In the genomic region with DNA sequence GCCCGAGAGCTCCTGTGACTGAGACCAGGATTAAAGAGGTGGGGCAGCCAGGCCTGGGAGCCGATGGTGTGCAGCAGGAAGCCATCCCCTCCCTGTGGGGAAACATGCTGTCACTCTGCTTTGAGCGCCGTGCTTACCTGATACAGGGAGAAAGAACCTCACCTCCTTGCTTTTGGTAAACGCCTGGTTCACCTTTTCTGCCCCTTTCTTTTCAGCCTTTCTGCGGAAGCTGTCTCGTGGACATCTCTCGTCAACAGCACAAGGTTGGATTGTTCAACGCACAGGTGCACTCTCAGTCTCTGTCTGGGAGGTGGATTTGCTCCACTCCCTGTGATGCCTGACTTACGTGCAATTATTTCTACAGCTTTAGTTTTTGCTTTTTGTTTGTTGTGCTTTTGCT, we compare ENCODE assay signal across 23 cellular contexts. TPM values are rescaled to one million over a fixed set of nuclear protein-coding genes. Genes with fewer than 3 reads are reported as not detected.
"Had no signal": no experiment of that assay in that cellular context is flagged by ENCODE, and none has a peak within 500 bp of the region (broad histone marks: within the 10 kb centered on the region; RNA-seq: fewer than 3 reads in every experiment).

No MANE protein-coding gene starts in this region.

- H3K36me3 Mint-ChIP-seq: naive thymus-derived CD4-positive, alpha-beta T cell had no signal

- ATAC-seq: foreskin keratinocyte; left lung; naive thymus-derived CD4-positive, alpha-beta T cell had no signal

- H3K9me3 Mint-ChIP-seq: activated T-cell treated with anti-CD3 and anti-CD28 coated beads, Interleukin-2, amount 50 U/mL, for 24 hours; activated T-helper 2 cell treated with anti-CD3 and anti-CD28 coated beads, Interferon-gamma antibody, Interleukin-2, Interleukin-4, amounts not matched to agents 10 μg/mL and 5 μg/mL and 100 μg/mL, durations not matched to agents 14 hours and 24 hours and 36 hours; dendritic cell treated with granulocyte-macrophage colony-stimulating factor and Interleukin-4, amounts not matched to agents 40 ng/mL and 50 ng/mL, for 4 days; neural crest cell; stimulated activated naive CD8-positive, alpha-beta T cell treated with anti-CD3 and anti-CD28 coated beads, Interleukin-15, Interleukin-2, amounts not matched to agents 100 ng/mL and 50 ng/mL, for 24 hours had no signal

- H3K36me3 ChIP-seq: left lung, tibial artery had no signal

- FAIRE-seq: kidney had no signal

- H3K9me3 ChIP-seq: left lung, tibial artery had no signal

- H3K27ac Mint-ChIP-seq: activated T-cell treated with anti-CD3 and anti-CD28 coated beads, Interleukin-2, amount 50 U/mL, for 24 hours; activated T-helper 2 cell treated with anti-CD3 and anti-CD28 coated beads, Interferon-gamma antibody, Interleukin-2, Interleukin-4, amounts not matched to agents 10 μg/mL and 5 μg/mL and 100 μg/mL, durations not matched to agents 14 hours and 24 hours and 36 hours; stimulated activated naive CD8-positive, alpha-beta T cell treated with anti-CD3 and anti-CD28 coated beads, Interleukin-15, Interleukin-2, amounts not matched to agents 100 ng/mL and 50 ng/mL, for 24 hours had no signal

- H3K4me1 ChIP-seq: foreskin keratinocyte had no signal

- H3K4me3 ChIP-seq: left lung, tibial artery had no signal

- DNase-seq: activated CD4-positive, alpha-beta T cell treated with anti-CD3 and anti-CD28 coated beads, Interleukin-2, amount 50 U/mL, for 1 hour; activated CD4-positive, CD25-positive, alpha-beta regulatory T cell; activated CD8-positive, alpha-beta memory T cell treated with anti-CD3 and anti-CD28 coated beads for 24 hours; activated CD8-positive, alpha-beta memory T cell treated with anti-CD3 and anti-CD28 coated beads, Interleukin-2, amount 50 U/mL, for 4 hours; activated naive CD4-positive, alpha-beta T cell treated with Interleukin-2 at 50 U/mL for 16 hours; activated T-cell treated with anti-CD3 and anti-CD28 coated beads, Interleukin-2, amount 50 U/mL, for 24 hours; amygdala; effector CD8-positive, alpha-beta T cell; foreskin keratinocyte; kidney; naive thymus-derived CD4-positive, alpha-beta T cell; stimulated activated CD4-positive, alpha-beta T cell treated with anti-CD3 and anti-CD28 coated beads, Interleukin-12 subunit alpha, Interleukin-12 subunit beta, amount 100 ng/mL, for 4 hours; stimulated activated CD4-positive, alpha-beta T cell treated with anti-CD3 and anti-CD28 coated beads, Interleukin-4, amount 100 ng/mL, for 4 hours; T-helper 1 cell; tibial artery had no signal

- H3K27ac ChIP-seq: foreskin keratinocyte, left lung, tibial artery had no signal

- H3K4me3 Mint-ChIP-seq: activated T-cell treated with anti-CD3 and anti-CD28 coated beads, Interleukin-2, amount 50 U/mL, for 24 hours; dendritic cell treated with granulocyte-macrophage colony-stimulating factor and Interleukin-4, amounts not matched to agents 40 ng/mL and 50 ng/mL, for 4 days; naive thymus-derived CD4-positive, alpha-beta T cell; neural crest cell; stimulated activated naive CD8-positive, alpha-beta T cell treated with anti-CD3 and anti-CD28 coated beads, Interleukin-15, Interleukin-2, amounts not matched to agents 100 ng/mL and 50 ng/mL, for 24 hours had no signal

RNA-seq across cellular contexts. Expression of gene CFAP99, which starts 12.3 kb away (rescaled TPM):
- total RNA-seq: activated T-helper 2 cell treated with anti-CD3 and anti-CD28 coated beads, Interferon-gamma antibody, Interleukin-2, Interleukin-4, amounts not matched to agents 10 μg/mL and 5 μg/mL and 100 μg/mL, durations not matched to agents 14 hours and 24 hours and 36 hours; foreskin keratinocyte; lung microvascular endothelial cell; neural crest cell; posterior vena cava; ureter had no signal
